Comparison of ENCODE assay signal across 21 cellular contexts in the genomic region with DNA sequence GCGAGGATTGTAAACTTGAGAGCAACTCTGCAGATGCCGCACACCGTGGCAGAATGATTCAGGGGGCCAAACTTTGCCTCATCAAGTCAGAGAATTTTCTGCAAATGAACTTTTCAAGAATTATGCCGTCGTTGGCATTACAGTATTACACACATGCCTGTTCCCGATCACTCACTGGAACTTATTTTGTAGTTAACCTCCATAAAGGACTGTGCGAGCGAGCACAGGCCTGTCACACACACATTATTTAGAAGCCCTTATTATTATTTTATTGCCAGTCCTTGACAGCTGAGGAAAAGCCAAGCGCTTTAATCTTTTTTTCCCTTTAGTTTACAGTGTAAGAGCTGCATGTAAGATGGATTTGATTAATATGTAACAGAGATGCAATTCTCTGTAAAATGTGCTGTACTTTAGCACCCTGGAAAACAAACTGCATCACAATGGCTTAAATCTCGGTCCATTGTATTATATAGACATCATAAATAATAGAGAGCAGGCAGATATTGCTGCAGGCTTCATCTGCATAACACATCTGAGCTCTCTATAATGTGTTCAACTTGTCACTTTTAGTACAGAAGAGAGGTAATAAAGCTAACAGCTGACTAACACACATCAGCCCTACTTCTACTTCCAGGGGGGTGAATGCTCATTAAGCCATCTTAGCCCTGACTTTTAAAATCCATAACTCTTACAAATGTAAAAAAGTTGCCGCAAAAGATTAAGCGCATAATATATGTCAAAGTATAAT.
A peak's percentile ranks its signal among the peaks of the same experiment; 100 is the strongest.
DNase-seq lines count a peak whose midpoint lies in the region; ATAC-seq, FAIRE-seq and TF ChIP-seq lines count a peak whose summit lies in the region.
"Had no signal": no experiment of that assay in that cellular context is flagged by ENCODE, and none has a peak within 500 bp of the region (broad histone marks: within the 10 kb centered on the region; RNA-seq: fewer than 3 reads in every experiment).

No MANE protein-coding gene starts in this region.

- no peak for ATAC-seq in natural killer cell
- ATAC-seq: K562, Panc1 had no signal

- H3K4me3 Mint-ChIP-seq in natural killer cell (no peak overlapping the region), Calu3 (ENCODE audit: low read depth, unreplicated experiment) (no peak overlapping the region)

- no peak overlapping the region for H3K9ac ChIP-seq in keratinocyte (ENCODE audit: control insufficient read depth, extremely low read depth, insufficient read depth, low read length)
- H3K9ac ChIP-seq in neural cell (ENCODE audit: low read length): peak overlapping the region; percentile 45

- dilution Hi-C loops in keratinocyte (cut with MboI; ENCODE audit: extremely low pct_ligation_motif_present, low sequenced_read_pairs): no loop called here

- peaks cover 6 to 25% of the 10 kb centered on the region in 2 donors for H3K4me1 Mint-ChIP-seq in natural killer cell
- no peaks in the 10 kb centered on the region for H3K4me1 Mint-ChIP-seq in Calu3 (ENCODE audit: low read depth, unreplicated experiment)

- no peak overlapping the region for H3K4me3 ChIP-seq in keratinocyte (ENCODE audit: control insufficient read depth in 2 of 3, extremely low read depth in 1 of 3, insufficient read depth in 2 of 3, low read depth in 1 of 3, low read length in 3 of 3)
- H3K4me3 ChIP-seq in neural cell (ENCODE audit: low read length): peak overlapping the region; percentile 49
- H3K4me3 ChIP-seq: K562, SJSA1 had no signal

- peak; percentile 24 for TF ChIP-seq RAD21 in neural cell (conservative IDR thresholded peaks at IDR 0.05)

- H3K4me2 ChIP-seq in keratinocyte (ENCODE audit: control insufficient read depth, extremely low read depth, insufficient read depth, low read depth, low read length) (peak overlapping the region; percentile 69), neural cell (ENCODE audit: low read length) (peak overlapping the region; percentile 41)

- DNase-seq in DMS79 treated with DMSO at 0.1 percent for 48 hours (lab: John Stamatoyannopoulos, UW): peak; percentile 65
- no peak for DNase-seq in DMS79 (lab: John Stamatoyannopoulos, UW)
- DNase-seq in NCI-H69 (lab: John Stamatoyannopoulos, UW): peak; percentile 32
- DNase-seq in keratinocyte (ENCODE audit: low read depth, low spot score): no peak
- DNase-seq in cerebellar nuclear complex (lab: John Stamatoyannopoulos, UW): no peak
- no peak for DNase-seq in natural killer cell
- no peak for DNase-seq in Calu3
- DNase-seq: AML-193, HCEC 1CT, NCI-H1436, NCI-H1930, NCI-H2171 treated with DMSO at 0.1 percent for 48 hours, NCI-H446, NCI-H526 treated with DMSO at 0.1 percent for 48 hours had no signal

- no peaks in the 10 kb centered on the region for H3K27me3 Mint-ChIP-seq in natural killer cell (ENCODE audit: low read depth in 2 of 2)
- H3K27me3 Mint-ChIP-seq in Calu3 (ENCODE audit: unreplicated experiment): no peaks in the 10 kb centered on the region

- peaks cover 4% of the 10 kb centered on the region for H3F3A ChIP-seq in neural cell (ENCODE audit: insufficient read depth, low read length, poor library complexity, severe bottlenecking)

- TF ChIP-seq CTCF in keratinocyte (optimal IDR thresholded peaks at IDR 0.05 in 1 of 3, IDR thresholded peaks at IDR 0.05 in 1 of 3, conservative IDR thresholded peaks at IDR 0.05 in 1 of 3; ENCODE audit: extremely low read depth in 1 of 3, insufficient read depth in 2 of 3, low read length in 3 of 3): no peak
- TF ChIP-seq CTCF in neural cell (IDR thresholded peaks at IDR 0.05; ENCODE audit: poor library complexity, severe bottlenecking): no peak
- TF ChIP-seq CTCF in natural killer cell (IDR thresholded peaks at IDR 0.05): no peak
- no peak for TF ChIP-seq CTCF in Calu3 (IDR thresholded peaks at IDR 0.05; ENCODE audit: unreplicated experiment)

- no peaks in the 10 kb centered on the region for H3K27me3 ChIP-seq in keratinocyte (ENCODE audit: control insufficient read depth, extremely low read depth, insufficient read depth, low read length)
- H3K27me3 ChIP-seq in neural cell (ENCODE audit: insufficient read depth, low read depth, low read length): no peaks in the 10 kb centered on the region
- H3K27me3 ChIP-seq: SJSA1 had no signal

- H3K9me3 Mint-ChIP-seq in natural killer cell (no peaks in the 10 kb centered on the region), Calu3 (ENCODE audit: low read depth, unreplicated experiment) (peaks cover 11% of the 10 kb centered on the region)

- no peaks in the 10 kb centered on the region for H3K9me1 ChIP-seq in keratinocyte (ENCODE audit: control insufficient read depth, extremely low read depth, insufficient read depth, low read length)

- H3K79me2 ChIP-seq in keratinocyte (ENCODE audit: control insufficient read depth, insufficient read depth, low read length) (no peaks in the 10 kb centered on the region), neural cell (replicated peaks; ENCODE audit: insufficient read depth, low read length) (peaks cover 71% of the 10 kb centered on the region)

- H3K9me3 ChIP-seq in keratinocyte (ENCODE audit: control insufficient read depth, low read depth, low read length) (no peaks in the 10 kb centered on the region), neural cell (ENCODE audit: low read length) (no peaks in the 10 kb centered on the region)

- H3K9me2 ChIP-seq in neural cell (ENCODE audit: insufficient read depth, low read length): no peaks in the 10 kb centered on the region

- H3K36me3 Mint-ChIP-seq in natural killer cell: no peaks in the 10 kb centered on the region
- H3K36me3 Mint-ChIP-seq in Calu3 (ENCODE audit: insufficient read depth, unreplicated experiment): no peaks in the 10 kb centered on the region

- H3K27ac Mint-ChIP-seq in natural killer cell (no peak overlapping the region), Calu3 (ENCODE audit: unreplicated experiment) (no peak overlapping the region)

- H3K27ac ChIP-seq in keratinocyte (ENCODE audit: control insufficient read depth, insufficient read depth, low read length): no peak overlapping the region
- H3K27ac ChIP-seq in neural cell (ENCODE audit: low read length): peak overlapping the region; percentile 76
- H3K27ac ChIP-seq: 22Rv1, C4-2B, SJSA1 had no signal

- FAIRE-seq in keratinocyte (lab: Jason Lieb, UNC): no peak
- FAIRE-seq: G401.6, K562 had no signal

- H4K20me1 ChIP-seq in keratinocyte (ENCODE audit: control insufficient read depth, extremely low read depth, insufficient read depth, low read length) (no peaks in the 10 kb centered on the region), neural cell (ENCODE audit: insufficient read depth) (no peaks in the 10 kb centered on the region)

- intact Hi-C loops in natural killer cell (cut with micrococcal nuclease): no loop called here
- intact Hi-C loops in Calu3 (cut with micrococcal nuclease; ENCODE audit: unreplicated experiment): no loop called here

- BruUV-seq in Calu3 (replicated peaks; lab: Mats Ljungman, UMichigan): no TSS peak

- CTCF ChIA-PET in Calu3 (lab: Charles Lee): no interaction called here

- H3K4me1 ChIP-seq in keratinocyte (ENCODE audit: control insufficient read depth, extremely low read depth, insufficient read depth, low read length): peaks cover 6% of the 10 kb centered on the region
- H3K4me1 ChIP-seq: SJSA1 had no signal

- H2AFZ ChIP-seq in keratinocyte (ENCODE audit: control insufficient read depth, low read length) (peak overlapping the region; percentile 84), neural cell (ENCODE audit: low read depth, low read length) (no peak overlapping the region)

- H3K36me3 ChIP-seq in keratinocyte (ENCODE audit: control insufficient read depth in 2 of 2, extremely low read depth in 1 of 2, insufficient read depth in 2 of 2, low read length in 2 of 2): no peaks in the 10 kb centered on the region
- peaks cover under 1% of the 10 kb centered on the region for H3K36me3 ChIP-seq in neural cell (ENCODE audit: insufficient read depth, low read length)
- H3K36me3 ChIP-seq: SJSA1 had no signal

- peak; percentile 90 for TF ChIP-seq EP300 in neural cell (conservative IDR thresholded peaks at IDR 0.05; ENCODE audit: poor library complexity, severe bottlenecking)

TF ChIP-seq in neural cell, 6 proteins besides CTCF, POLR2A, EP300 and RAD21:
- TF ChIP-seq SMC3 (conservative IDR thresholded peaks at IDR 0.05; ENCODE audit: poor library complexity): peak; percentile 29
- TF ChIP-seq POLR2AphosphoS5 (IDR thresholded peaks at IDR 0.05): peak; percentile 60
- TF ChIP-seq, protein P1, sequence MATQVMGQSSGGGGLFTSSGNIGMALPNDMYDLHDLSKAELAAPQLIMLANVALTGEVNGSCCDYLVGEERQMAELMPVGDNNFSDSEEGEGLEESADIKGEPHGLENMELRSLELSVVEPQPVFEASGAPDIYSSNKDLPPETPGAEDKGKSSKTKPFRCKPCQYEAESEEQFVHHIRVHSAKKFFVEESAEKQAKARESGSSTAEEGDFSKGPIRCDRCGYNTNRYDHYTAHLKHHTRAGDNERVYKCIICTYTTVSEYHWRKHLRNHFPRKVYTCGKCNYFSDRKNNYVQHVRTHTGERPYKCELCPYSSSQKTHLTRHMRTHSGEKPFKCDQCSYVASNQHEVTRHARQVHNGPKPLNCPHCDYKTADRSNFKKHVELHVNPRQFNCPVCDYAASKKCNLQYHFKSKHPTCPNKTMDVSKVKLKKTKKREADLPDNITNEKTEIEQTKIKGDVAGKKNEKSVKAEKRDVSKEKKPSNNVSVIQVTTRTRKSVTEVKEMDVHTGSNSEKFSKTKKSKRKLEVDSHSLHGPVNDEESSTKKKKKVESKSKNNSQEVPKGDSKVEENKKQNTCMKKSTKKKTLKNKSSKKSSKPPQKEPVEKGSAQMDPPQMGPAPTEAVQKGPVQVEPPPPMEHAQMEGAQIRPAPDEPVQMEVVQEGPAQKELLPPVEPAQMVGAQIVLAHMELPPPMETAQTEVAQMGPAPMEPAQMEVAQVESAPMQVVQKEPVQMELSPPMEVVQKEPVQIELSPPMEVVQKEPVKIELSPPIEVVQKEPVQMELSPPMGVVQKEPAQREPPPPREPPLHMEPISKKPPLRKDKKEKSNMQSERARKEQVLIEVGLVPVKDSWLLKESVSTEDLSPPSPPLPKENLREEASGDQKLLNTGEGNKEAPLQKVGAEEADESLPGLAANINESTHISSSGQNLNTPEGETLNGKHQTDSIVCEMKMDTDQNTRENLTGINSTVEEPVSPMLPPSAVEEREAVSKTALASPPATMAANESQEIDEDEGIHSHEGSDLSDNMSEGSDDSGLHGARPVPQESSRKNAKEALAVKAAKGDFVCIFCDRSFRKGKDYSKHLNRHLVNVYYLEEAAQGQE (IDR thresholded peaks at IDR 0.05; ENCODE audit: borderline replicate concordance): peak; percentile 57
- no peak for TF ChIP-seq EZH2 (IDR thresholded peaks at IDR 0.05; ENCODE audit: borderline replicate concordance, insufficient read depth, low read length, poor library complexity, severe bottlenecking)
- TF ChIP-seq MXI1 (conservative IDR thresholded peaks at IDR 0.05; ENCODE audit: poor library complexity, severe bottlenecking): peak; percentile 22
- no peak for TF ChIP-seq TAF1 (IDR thresholded peaks at IDR 0.05; ENCODE audit: low read depth)

Comparison
In these comparisons a context has a peak if more than half of its experiments do, and no peak if none do; other contexts are left out.
1. DNase-seq: peak in DMS79 treated with DMSO at 0.1 percent for 48 hours (single experiment) and NCI-H69 (single experiment); none in DMS79 (single experiment), keratinocyte (single experiment), cerebellar nuclear complex (0 of 2), natural killer cell (single experiment) and Calu3 (single experiment).